ENCODE assay signal across 9 cellular contexts in the genomic region with DNA sequence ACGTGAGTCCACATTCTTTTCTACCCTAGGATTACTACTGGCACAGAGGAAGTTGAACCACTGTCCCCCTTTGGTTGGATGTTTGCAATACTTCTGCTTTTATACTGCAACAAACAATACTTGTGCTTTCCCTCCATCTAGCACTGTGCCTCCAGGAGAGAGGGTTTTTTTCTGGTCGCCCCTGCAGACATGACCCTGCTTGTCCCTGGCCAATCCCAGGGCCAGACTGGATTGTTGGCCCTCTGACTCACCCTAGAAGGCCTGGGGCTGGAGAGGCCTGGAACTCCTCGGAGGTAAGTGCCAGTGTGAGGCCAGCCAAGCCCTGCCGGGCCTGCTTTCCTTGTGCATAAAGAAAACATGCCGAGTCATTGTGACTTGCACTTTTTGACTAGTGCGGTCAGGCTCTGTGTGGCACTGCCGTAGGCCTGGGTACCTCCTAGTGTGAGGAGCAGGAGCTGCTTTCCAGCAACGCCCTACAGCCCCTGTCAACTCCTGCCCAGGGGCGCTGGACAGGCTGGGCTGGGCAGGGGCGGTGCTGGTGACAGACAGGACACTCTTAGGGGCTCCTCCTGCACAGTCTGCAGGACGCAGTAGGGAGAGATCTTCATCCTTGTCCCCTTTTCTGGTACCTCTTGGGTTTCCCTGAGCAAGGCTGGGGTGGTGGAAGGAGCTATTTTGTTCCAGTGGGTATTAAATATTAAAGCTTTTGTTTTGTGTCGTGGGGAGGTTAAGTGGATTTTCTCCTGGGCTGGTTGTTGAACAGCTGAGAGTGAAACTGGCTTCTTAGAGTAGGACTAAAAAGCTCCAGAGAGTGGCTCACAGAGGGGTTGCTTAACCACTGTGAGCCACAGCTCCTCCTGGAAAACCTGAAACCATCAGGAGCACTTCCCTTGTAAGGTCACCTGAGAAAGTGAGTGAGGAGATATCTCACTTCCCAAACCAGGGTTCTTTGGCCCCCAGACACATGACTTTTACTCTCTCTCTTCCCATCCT. TPM values are rescaled to one million over a fixed set of nuclear protein-coding genes. Genes with fewer than 3 reads are reported as not detected.
A peak's percentile ranks its signal among the peaks of the same experiment; 100 is the strongest.
DNase-seq lines count a peak whose midpoint lies in the region; ATAC-seq and TF ChIP-seq lines count a peak whose summit lies in the region.
"Had no signal": no experiment of that assay in that cellular context is flagged by ENCODE, and none has a peak within 500 bp of the region (broad histone marks: within the 10 kb centered on the region; RNA-seq: fewer than 3 reads in every experiment).

No MANE protein-coding gene starts in this region.

- H3K9me3 Mint-ChIP-seq in activated T-helper 2 cell treated with anti-CD3 and anti-CD28 coated beads, Interferon-gamma antibody, Interleukin-2, Interleukin-4, amounts not matched to agents 10 μg/mL and 5 μg/mL and 100 μg/mL, durations not matched to agents 14 hours and 24 hours and 36 hours, result no peaks in the 10 kb centered on the region
- H3K9me3 Mint-ChIP-seq in glutamatergic neuron (ENCODE audit: unreplicated experiment), result no peaks in the 10 kb centered on the region

- TF ChIP-seq CTCF in glutamatergic neuron (IDR thresholded peaks at IDR 0.05; ENCODE audit: partially characterized antibody, unreplicated experiment), result no peak

- ATAC-seq in HG03039 (IDR thresholded peaks at IDR 0.05; ENCODE audit: unreplicated experiment) (peak; percentile 52), HG02852 (IDR thresholded peaks at IDR 0.05; ENCODE audit: unreplicated experiment) (no peak)

- intact Hi-C loops in activated T-helper 2 cell treated with anti-CD3 and anti-CD28 coated beads, Interferon-gamma antibody, Interleukin-2, Interleukin-4, amounts not matched to agents 10 μg/mL and 5 μg/mL and 100 μg/mL, durations not matched to agents 14 hours and 24 hours and 36 hours (cut with micrococcal nuclease), result no loop called here

- peaks cover under 1% of the 10 kb centered on the region for H3K27me3 Mint-ChIP-seq in activated T-helper 2 cell treated with anti-CD3 and anti-CD28 coated beads, Interferon-gamma antibody, Interleukin-2, Interleukin-4, amounts not matched to agents 10 μg/mL and 5 μg/mL and 100 μg/mL, durations not matched to agents 14 hours and 24 hours and 36 hours (ENCODE audit: low read depth)
- H3K27me3 Mint-ChIP-seq in glutamatergic neuron (ENCODE audit: unreplicated experiment), result peaks cover 2% of the 10 kb centered on the region
- H3K27me3 Mint-ChIP-seq: B cell had no signal

- H3K36me3 Mint-ChIP-seq in activated T-helper 2 cell treated with anti-CD3 and anti-CD28 coated beads, Interferon-gamma antibody, Interleukin-2, Interleukin-4, amounts not matched to agents 10 μg/mL and 5 μg/mL and 100 μg/mL, durations not matched to agents 14 hours and 24 hours and 36 hours (ENCODE audit: low read depth), result no peaks in the 10 kb centered on the region
- no peaks in the 10 kb centered on the region for H3K36me3 Mint-ChIP-seq in glutamatergic neuron (ENCODE audit: unreplicated experiment)

- DNase-seq in DMS 273 (lab: John Stamatoyannopoulos, UW; ENCODE audit: unreplicated experiment), result peak; percentile 86
- no peak for DNase-seq in DMS 273 treated with DMSO at 0.1 percent for 48 hours (lab: John Stamatoyannopoulos, UW)
- DNase-seq in NCI-H345 treated with DMSO at 0.1 percent for 48 hours (lab: John Stamatoyannopoulos, UW; ENCODE audit: unreplicated experiment), result peak; percentile 32
- DNase-seq in activated T-helper 2 cell treated with anti-CD3 and anti-CD28 coated beads, Interferon-gamma antibody, Interleukin-2, Interleukin-4, amounts not matched to agents 10 μg/mL and 5 μg/mL and 100 μg/mL, durations not matched to agents 14 hours and 24 hours and 36 hours (ENCODE audit: low spot score), result no peak
- peak; percentile 33 for DNase-seq in glutamatergic neuron
- DNase-seq in non-pigmented ciliary epithelial cell (ENCODE audit: low read depth), result peak; percentile 81

- H3K27ac Mint-ChIP-seq in activated T-helper 2 cell treated with anti-CD3 and anti-CD28 coated beads, Interferon-gamma antibody, Interleukin-2, Interleukin-4, amounts not matched to agents 10 μg/mL and 5 μg/mL and 100 μg/mL, durations not matched to agents 14 hours and 24 hours and 36 hours, result peak overlapping the region; percentile 59
- H3K27ac Mint-ChIP-seq in glutamatergic neuron (ENCODE audit: unreplicated experiment), result peak overlapping the region; percentile 68
- H3K27ac Mint-ChIP-seq: B cell had no signal

- H3K4me3 Mint-ChIP-seq in activated T-helper 2 cell treated with anti-CD3 and anti-CD28 coated beads, Interferon-gamma antibody, Interleukin-2, Interleukin-4, amounts not matched to agents 10 μg/mL and 5 μg/mL and 100 μg/mL, durations not matched to agents 14 hours and 24 hours and 36 hours (ENCODE audit: low read depth), result no peak overlapping the region
- no peak overlapping the region for H3K4me3 Mint-ChIP-seq in glutamatergic neuron (ENCODE audit: unreplicated experiment)
- H3K4me3 Mint-ChIP-seq: B cell had no signal

- H3K4me1 Mint-ChIP-seq in activated T-helper 2 cell treated with anti-CD3 and anti-CD28 coated beads, Interferon-gamma antibody, Interleukin-2, Interleukin-4, amounts not matched to agents 10 μg/mL and 5 μg/mL and 100 μg/mL, durations not matched to agents 14 hours and 24 hours and 36 hours (ENCODE audit: low read depth), result peaks cover 14% of the 10 kb centered on the region
- no peaks in the 10 kb centered on the region for H3K4me1 Mint-ChIP-seq in glutamatergic neuron (ENCODE audit: low read depth, unreplicated experiment)

RNA-seq across cellular contexts. Expression of gene TKT, which starts 14.4 kb away (rescaled TPM):
- total RNA-seq in activated T-helper 2 cell treated with anti-CD3 and anti-CD28 coated beads, Interferon-gamma antibody, Interleukin-2, Interleukin-4, amounts not matched to agents 10 μg/mL and 5 μg/mL and 100 μg/mL, durations not matched to agents 14 hours and 24 hours and 36 hours, result 363 and 374 TPM in 2 replicates
- 265 TPM for total RNA-seq in glutamatergic neuron (ENCODE audit: unreplicated experiment)

Comparison
In these comparisons a context has a peak if more than half of its experiments do, and no peak if none do; other contexts are left out.
1. DNase-seq: peak in DMS 273 (single experiment), NCI-H345 treated with DMSO at 0.1 percent for 48 hours (single experiment), glutamatergic neuron (single experiment) and non-pigmented ciliary epithelial cell (single experiment); none in DMS 273 treated with DMSO at 0.1 percent for 48 hours (single experiment) and activated T-helper 2 cell treated with anti-CD3 and anti-CD28 coated beads, Interferon-gamma antibody, Interleukin-2, Interleukin-4, amounts not matched to agents 10 μg/mL and 5 μg/mL and 100 μg/mL, durations not matched to agents 14 hours and 24 hours and 36 hours (single experiment).